In genomic region chr11:124953753-124954624, GRCh38 we compare ENCODE assay signal across 8 cellular contexts. TPM values are rescaled to one million over a fixed set of nuclear protein-coding genes. Genes with fewer than 3 reads are reported as not detected.
A peak's percentile ranks its signal among the peaks of the same experiment; 100 is the strongest.
DNase-seq lines count a peak whose midpoint lies in the region; ATAC-seq, FAIRE-seq and TF ChIP-seq lines count a peak whose summit lies in the region.

A gene with protein sequence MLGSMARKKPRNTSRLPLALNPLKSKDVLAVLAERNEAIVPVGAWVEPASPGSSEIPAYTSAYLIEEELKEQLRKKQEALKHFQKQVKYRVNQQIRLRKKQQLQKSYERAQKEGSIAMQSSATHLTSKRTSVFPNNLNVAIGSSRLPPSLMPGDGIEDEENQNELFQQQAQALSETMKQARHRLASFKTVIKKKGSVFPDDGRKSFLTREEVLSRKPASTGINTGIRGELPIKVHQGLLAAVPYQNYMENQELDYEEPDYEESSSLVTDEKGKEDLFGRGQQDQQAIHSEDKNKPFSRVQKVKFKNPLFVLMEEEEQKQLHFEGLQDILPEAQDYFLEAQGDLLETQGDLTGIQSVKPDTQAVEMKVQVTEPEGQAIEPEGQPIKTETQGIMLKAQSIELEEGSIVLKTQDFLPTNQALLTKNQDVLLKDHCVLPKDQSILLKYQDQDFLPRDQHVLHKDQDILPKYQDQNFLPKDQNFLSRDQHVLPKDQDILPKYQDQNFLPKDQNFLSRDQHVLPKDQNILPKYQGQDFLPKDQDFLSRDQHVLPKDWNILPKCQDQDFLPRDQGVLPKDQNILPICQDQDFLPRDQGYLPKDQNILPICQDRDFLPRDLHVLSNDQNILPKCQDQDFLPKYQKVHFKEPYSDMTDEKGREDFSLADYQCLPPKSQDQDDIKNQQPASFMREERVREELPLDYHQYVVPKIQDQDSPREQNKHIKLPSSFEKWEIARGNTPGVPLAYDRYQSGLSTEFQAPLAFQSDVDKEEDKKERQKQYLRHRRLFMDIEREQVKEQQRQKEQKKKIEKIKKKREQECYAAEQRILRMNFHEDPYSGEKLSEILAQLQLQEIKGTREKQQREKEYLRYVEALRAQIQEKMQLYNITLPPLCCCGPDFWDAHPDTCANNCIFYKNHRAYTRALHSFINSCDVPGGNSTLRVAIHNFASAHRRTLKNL (plus strand): TSS chr11:124954202. CDS start chr11:124954733, 531 bp downstream.

- H3K4me1 ChIP-seq in Loucy (ENCODE audit: insufficient read depth, low read length, poor library complexity, severe bottlenecking) (peaks cover 79% of the 10 kb centered on the region), RWPE2 (ENCODE audit: insufficient read depth, poor library complexity, severe bottlenecking) (peaks cover 11% of the 10 kb centered on the region), stomach smooth muscle (ENCODE audit: control insufficient read depth, insufficient read depth, low read length) (peaks cover 6% of the 10 kb centered on the region)

- H3K79me2 ChIP-seq in Loucy (ENCODE audit: insufficient read depth, low read length) = peaks cover 46% of the 10 kb centered on the region

- H3K9me3 ChIP-seq in Loucy (ENCODE audit: insufficient read depth, low read depth, low read length) (no peaks in the 10 kb centered on the region), RWPE2 (ENCODE audit: severe bottlenecking) (no peaks in the 10 kb centered on the region), stomach smooth muscle (ENCODE audit: control insufficient read depth in 2 of 2, low read length in 2 of 2) (no peaks in the 10 kb centered on the region)

- H3K4me1 Mint-ChIP-seq in neural crest cell = no peaks in the 10 kb centered on the region

- no peaks in the 10 kb centered on the region for H3K27me3 ChIP-seq in Loucy (ENCODE audit: insufficient read depth, low read length, poor library complexity, severe bottlenecking)
- no peaks in the 10 kb centered on the region for H3K27me3 ChIP-seq in RWPE2 (ENCODE audit: insufficient read depth, poor library complexity, severe bottlenecking)
- H3K27me3 ChIP-seq in stomach smooth muscle (ENCODE audit: control insufficient read depth in 1 of 2, insufficient read depth in 2 of 2, low read length in 2 of 2) = no peaks in the 10 kb centered on the region

- no peaks in the 10 kb centered on the region for H3K36me3 Mint-ChIP-seq in neural crest cell (ENCODE audit: low read depth)

- peaks cover 14% of the 10 kb centered on the region for H3F3A ChIP-seq in Loucy (ENCODE audit: low read depth)

- peaks cover 7% of the 10 kb centered on the region for H4K20me1 ChIP-seq in Loucy (ENCODE audit: insufficient read depth, low read length, poor library complexity, severe bottlenecking)

- peak within 1 kb of the TSS; percentile 86 for H2AFZ ChIP-seq in Loucy (ENCODE audit: low read length)

- no peak for TF ChIP-seq CTCF in Loucy (conservative IDR thresholded peaks at IDR 0.05; ENCODE audit: low read length)
- no peak for TF ChIP-seq CTCF in RWPE2 (IDR thresholded peaks at IDR 0.05; ENCODE audit: poor library complexity, severe bottlenecking)
- TF ChIP-seq CTCF in foreskin fibroblast (IDR thresholded peaks at IDR 0.05; ENCODE audit: low read depth, low read length) = no peak
- no peak for TF ChIP-seq CTCF in neural crest cell (conservative IDR thresholded peaks at IDR 0.05)

- H3K36me3 ChIP-seq in Loucy (ENCODE audit: insufficient read depth, low read length) (no peaks in the 10 kb centered on the region), RWPE2 (ENCODE audit: low read depth) (no peaks in the 10 kb centered on the region), stomach smooth muscle (ENCODE audit: control insufficient read depth in 2 of 2, insufficient read depth in 2 of 2, low read length in 2 of 2) (no peaks in the 10 kb centered on the region)

- H3K9me3 Mint-ChIP-seq in neural crest cell = no peaks in the 10 kb centered on the region

- H3K4me3 Mint-ChIP-seq in neural crest cell = no peak within 1 kb of the TSS

- peak; percentile 72 for TF ChIP-seq POLR2A in H54 (IDR thresholded peaks at IDR 0.05; ENCODE audit: low read depth, low read length)

- H3K4me3 ChIP-seq in Loucy (ENCODE audit: low read length, poor library complexity, severe bottlenecking) (peak within 1 kb of the TSS; percentile 98), RWPE2 (ENCODE audit: severe bottlenecking) (peak within 1 kb of the TSS; percentile 49), foreskin fibroblast (ENCODE audit: low read depth in 1 of 2, low read length in 2 of 2) (peak within 1 kb of the TSS; percentile 71 to 80), stomach smooth muscle (ENCODE audit: low read length in 2 of 2) (peak within 1 kb of the TSS; percentile 65 to 85)

- H3K27me3 Mint-ChIP-seq in neural crest cell (ENCODE audit: low read depth) = peaks cover 4% of the 10 kb centered on the region

- FAIRE-seq in H54 (lab: Jason Lieb, UNC) = peak; percentile 97

- peak; percentile 99 for ATAC-seq in RWPE2 (ENCODE audit: low read depth)

- H3K4me2 ChIP-seq in Loucy (ENCODE audit: low read depth, low read length, poor library complexity, severe bottlenecking) = peak within 1 kb of the TSS; percentile 94

- H3K27ac ChIP-seq in RWPE2 (ENCODE audit: poor library complexity, severe bottlenecking) = peak within 1 kb of the TSS; percentile 33
- peak within 1 kb of the TSS; percentile 76 for H3K27ac ChIP-seq in stomach smooth muscle (ENCODE audit: low read length)

- DNase-seq in ELF-1 (ENCODE audit: low read depth, low spot score) = peak; percentile 99
- DNase-seq in H54 (ENCODE audit: insufficient read length, low spot score) = peak; percentile 64
- DNase-seq in RWPE2 (ENCODE audit: low spot score) = peak; percentile 98
- DNase-seq in activated effector memory CD4-positive, alpha-beta T cell treated with anti-CD3 and anti-CD28 coated beads, Interleukin-2, amount 50 U/mL, for 16 hours = peak; percentile 99
- peak; percentile 97 to 99 for DNase-seq in foreskin fibroblast
- peak; percentile 92 for DNase-seq in neural crest cell (ENCODE audit: low read depth, low spot score)

- H3K9me2 ChIP-seq in Loucy (replicated peaks; ENCODE audit: low read depth, low read length) = no peaks in the 10 kb centered on the region

- H3K27ac Mint-ChIP-seq in neural crest cell (ENCODE audit: unreplicated experiment) = no peak within 1 kb of the TSS

- peak within 1 kb of the TSS; percentile 98 for H3K9ac ChIP-seq in Loucy (ENCODE audit: low read depth, low read length, poor library complexity, severe bottlenecking)
- peak within 1 kb of the TSS; percentile 82 to 90 for H3K9ac ChIP-seq in stomach smooth muscle (ENCODE audit: low read length in 2 of 2)

RNA-seq across cellular contexts. Expression of the gene that starts here (rescaled TPM):
- 6.1 and 7.1 TPM in 2 replicates for total RNA-seq in neural crest cell

Comparison
In these comparisons a context has a peak if more than half of its experiments do, and no peak if none do; other contexts are left out.
1. Peak in every context shown above with its lines: DNase-seq, ATAC-seq, H3K4me3 ChIP-seq and H3K27ac ChIP-seq.